1 cellular context compared by ENCODE assay signal in the genomic region with DNA sequence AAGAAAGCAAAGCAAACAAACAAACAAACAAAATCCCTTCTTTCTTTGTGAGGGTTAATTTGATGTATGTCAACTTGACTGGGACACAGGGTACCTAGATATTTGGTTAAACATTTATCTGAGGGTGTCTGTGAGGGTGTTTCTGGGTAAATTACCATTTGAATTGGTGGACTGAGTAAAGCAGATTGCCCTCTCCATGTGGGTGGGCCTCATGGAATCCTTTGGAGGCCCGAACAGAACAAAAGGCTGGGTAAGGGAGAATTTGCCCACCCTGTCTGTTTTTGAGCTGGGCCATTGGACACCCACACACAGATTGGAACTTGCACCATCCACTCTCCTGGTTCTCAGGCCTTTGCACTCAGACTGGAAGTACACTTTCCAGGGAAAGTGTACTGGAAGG.
TF ChIP-seq lines count a peak whose summit lies in the region.

No MANE protein-coding gene starts in this region.

TF ChIP-seq in SK-N-SH treated with all-trans-retinoic acid at 6 μM for 48 hours, 23 proteins besides CTCF, POLR2A, EP300 and RAD21 (continued from another document):
- TF ChIP-seq, protein P1, sequence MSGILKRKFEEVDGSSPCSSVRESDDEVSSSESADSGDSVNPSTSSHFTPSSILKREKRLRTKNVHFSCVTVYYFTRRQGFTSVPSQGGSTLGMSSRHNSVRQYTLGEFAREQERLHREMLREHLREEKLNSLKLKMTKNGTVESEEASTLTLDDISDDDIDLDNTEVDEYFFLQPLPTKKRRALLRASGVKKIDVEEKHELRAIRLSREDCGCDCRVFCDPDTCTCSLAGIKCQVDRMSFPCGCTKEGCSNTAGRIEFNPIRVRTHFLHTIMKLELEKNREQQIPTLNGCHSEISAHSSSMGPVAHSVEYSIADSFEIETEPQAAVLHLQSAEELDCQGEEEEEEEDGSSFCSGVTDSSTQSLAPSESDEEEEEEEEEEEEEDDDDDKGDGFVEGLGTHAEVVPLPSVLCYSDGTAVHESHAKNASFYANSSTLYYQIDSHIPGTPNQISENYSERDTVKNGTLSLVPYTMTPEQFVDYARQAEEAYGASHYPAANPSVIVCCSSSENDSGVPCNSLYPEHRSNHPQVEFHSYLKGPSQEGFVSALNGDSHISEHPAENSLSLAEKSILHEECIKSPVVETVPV (CRISPR knock-in tag; IDR thresholded peaks at IDR 0.05), result no peak
